In the genomic region with DNA sequence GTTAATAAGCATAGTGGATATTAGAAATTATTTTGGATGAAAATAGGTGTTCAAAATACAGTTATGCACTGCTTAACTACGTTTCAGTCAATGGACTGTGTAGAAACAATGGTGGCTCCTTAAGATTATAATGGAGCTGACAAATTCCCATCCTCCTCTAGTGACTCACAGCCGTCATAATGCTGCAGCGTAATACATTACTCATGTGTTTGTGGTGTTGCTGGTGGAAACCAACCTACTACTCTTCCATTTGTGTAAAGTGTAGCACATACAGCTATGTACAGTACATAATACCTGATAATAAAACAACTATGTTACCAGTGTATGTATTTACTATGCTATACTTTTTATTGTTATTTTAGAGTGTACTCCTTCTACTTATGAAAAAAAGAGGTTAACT, we compare ENCODE assay signal across 11 cellular contexts.
A peak's percentile ranks its signal among the peaks of the same experiment; 100 is the strongest.
DNase-seq lines count a peak whose midpoint lies in the region; ATAC-seq and TF ChIP-seq lines count a peak whose summit lies in the region.
"Had no signal": no experiment of that assay in that cellular context is flagged by ENCODE, and none has a peak within 500 bp of the region (broad histone marks: within the 10 kb centered on the region; RNA-seq: fewer than 3 reads in every experiment).

No MANE protein-coding gene starts in this region.

- H3K27me3 ChIP-seq in HAP-1 (ENCODE audit: low read depth), result no peaks in the 10 kb centered on the region
- H3K27me3 ChIP-seq: SJCRH30 had no signal

- ATAC-seq in GM19328 (IDR thresholded peaks at IDR 0.05; ENCODE audit: unreplicated experiment), result no peak
- ATAC-seq: lower lobe of right lung had no signal

- in situ Hi-C loops in astrocyte of the spinal cord (cut with HindIII; ENCODE audit: low sequenced_read_pairs) (no loop called here), HAP-1 (cut with MboI; ENCODE audit: low sequenced_read_pairs) (loop anchor here (5.0 kb wide), 1 partner anchor 214 kb away; no protein-coding TSS in a partner anchor)

- no peak for TF ChIP-seq CTCF in astrocyte of the spinal cord (IDR thresholded peaks at IDR 0.05; ENCODE audit: low read depth, low read length)

- H3K4me1 ChIP-seq in HAP-1, result peaks cover 9% of the 10 kb centered on the region
- H3K4me1 ChIP-seq: lower lobe of right lung, SJCRH30 had no signal

- no peaks in the 10 kb centered on the region for H3K36me3 ChIP-seq in HAP-1 (replicated peaks)
- H3K36me3 ChIP-seq: lower lobe of right lung, SJCRH30 had no signal

- no peaks in the 10 kb centered on the region for H3K9me3 ChIP-seq in HAP-1
- H3K9me3 ChIP-seq: lower lobe of right lung, SJCRH30 had no signal

- H3K4me3 ChIP-seq in astrocyte of the spinal cord (ENCODE audit: low read depth, low read length), result no peak overlapping the region
- no peak overlapping the region for H3K4me3 ChIP-seq in HAP-1
- H3K4me3 ChIP-seq: lower lobe of right lung, SJCRH30 had no signal

- peak; percentile 49 for DNase-seq in COLO829 (ENCODE audit: low spot score)
- peak; percentile 95 for DNase-seq in HT1080 (ENCODE audit: low read depth)
- DNase-seq in astrocyte of the spinal cord (ENCODE audit: low read depth, low spot score), result peak; percentile 92
- peak; percentile 72 to 98 for DNase-seq in lung microvascular endothelial cell (ENCODE audit: low read depth in 2 of 2)
- no peak for DNase-seq in NCI-H146 treated with DMSO at 0.1 percent for 48 hours (lab: John Stamatoyannopoulos, UW; ENCODE audit: unreplicated experiment)
- DNase-seq in HAP-1 (ENCODE audit: low spot score in 2 of 2), result no peak
- DNase-seq in NCI-H1930 (lab: John Stamatoyannopoulos, UW), result no peak
- DNase-seq: lower lobe of right lung, NCI-H1694 treated with DMSO at 0.1 percent for 48 hours, SJCRH30 had no signal

Comparison
In these comparisons a context has a peak if more than half of its experiments do, and no peak if none do; other contexts are left out.
1. DNase-seq: peak in COLO829 (single experiment), HT1080 (single experiment), astrocyte of the spinal cord (single experiment) and lung microvascular endothelial cell (2 of 2); none in NCI-H146 treated with DMSO at 0.1 percent for 48 hours (single experiment), HAP-1 (0 of 2) and NCI-H1930 (0 of 2).